In the genomic region with DNA sequence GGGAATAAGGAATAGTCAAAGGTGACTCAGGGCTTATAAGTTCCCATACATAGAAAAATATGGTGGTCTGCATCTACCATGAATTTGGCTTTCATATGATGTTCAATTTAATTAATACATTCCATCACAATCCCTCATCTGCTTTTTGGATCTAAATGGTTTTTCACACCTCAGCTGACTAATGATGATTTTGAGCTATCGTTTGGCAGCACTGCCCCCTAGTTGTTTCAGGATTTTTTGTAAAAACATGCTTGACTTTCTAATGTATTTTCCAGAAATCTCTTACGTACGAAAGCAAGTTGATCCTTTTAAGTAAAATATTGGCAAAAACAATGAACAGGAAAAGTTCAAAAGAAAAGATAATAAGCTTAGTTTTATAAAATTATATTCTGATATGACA, we compare ENCODE assay signal across 10 cellular contexts.
DNase-seq lines count a peak whose midpoint lies in the region; ATAC-seq, FAIRE-seq and TF ChIP-seq lines count a peak whose summit lies in the region.
"Had no signal": no experiment of that assay in that cellular context is flagged by ENCODE, and none has a peak within 500 bp of the region (broad histone marks: within the 10 kb centered on the region; RNA-seq: fewer than 3 reads in every experiment).

No MANE protein-coding gene starts in this region.

- peak; percentile 48 for TF ChIP-seq CTCF in GM10248 (IDR thresholded peaks at IDR 0.05; ENCODE audit: control extremely low read depth, extremely low read depth, low read depth, missing control alignments)

- H4K20me1 ChIP-seq in Karpas-422 (ENCODE audit: insufficient read depth, low read depth, low read length), result no peaks in the 10 kb centered on the region

- H2AFZ ChIP-seq in Karpas-422 (ENCODE audit: low read length), result no peak overlapping the region
- H2AFZ ChIP-seq: parathyroid adenoma had no signal

- H3K4me1 ChIP-seq in Karpas-422 (ENCODE audit: low read length) (peaks cover 4% of the 10 kb centered on the region), adipocyte (ENCODE audit: control insufficient read depth, insufficient read depth, low read length) (no peaks in the 10 kb centered on the region)
- H3K4me1 ChIP-seq: parathyroid adenoma had no signal

- H3K9me3 Mint-ChIP-seq in activated CD8-positive, alpha-beta memory T cell treated with anti-CD3 and anti-CD28 coated beads, Interleukin-2, amount 10 ng/mL, durations not matched to agents 7 days and 5 days (ENCODE audit: low read depth), result peaks cover 2% of the 10 kb centered on the region

- H3K79me2 ChIP-seq in Karpas-422 (ENCODE audit: low read length), result no peaks in the 10 kb centered on the region
- H3K79me2 ChIP-seq: parathyroid adenoma had no signal

- H3K4me2 ChIP-seq in Karpas-422 (ENCODE audit: low read depth, low read length, poor library complexity, severe bottlenecking), result no peak overlapping the region

- H3K9me3 ChIP-seq in Karpas-422 (ENCODE audit: low read length), result no peaks in the 10 kb centered on the region
- H3K9me3 ChIP-seq in adipocyte (ENCODE audit: control insufficient read depth, low read length), result no peaks in the 10 kb centered on the region

- no peak overlapping the region for H3K27ac Mint-ChIP-seq in activated CD8-positive, alpha-beta memory T cell treated with anti-CD3 and anti-CD28 coated beads, Interleukin-2, amount 10 ng/mL, durations not matched to agents 7 days and 5 days

- no peak overlapping the region for H3K4me3 Mint-ChIP-seq in activated CD8-positive, alpha-beta memory T cell treated with anti-CD3 and anti-CD28 coated beads, Interleukin-2, amount 10 ng/mL, durations not matched to agents 7 days and 5 days

- H3K9ac ChIP-seq in Karpas-422 (ENCODE audit: low read length) (no peak overlapping the region), adipocyte (ENCODE audit: low read length) (no peak overlapping the region)
- H3K9ac ChIP-seq: parathyroid adenoma had no signal

- H3K9me2 ChIP-seq in Karpas-422 (replicated peaks; ENCODE audit: insufficient read depth, low read length), result no peaks in the 10 kb centered on the region

- H3K36me3 ChIP-seq in Karpas-422 (ENCODE audit: insufficient read depth, low read length), result no peaks in the 10 kb centered on the region
- no peaks in the 10 kb centered on the region for H3K36me3 ChIP-seq in adipocyte (ENCODE audit: control insufficient read depth, insufficient read depth, low read length, severe bottlenecking)

- no peaks in the 10 kb centered on the region for H3K4me1 Mint-ChIP-seq in activated CD8-positive, alpha-beta memory T cell treated with anti-CD3 and anti-CD28 coated beads, Interleukin-2, amount 10 ng/mL, durations not matched to agents 7 days and 5 days

- H3K4me3 ChIP-seq in Karpas-422 (ENCODE audit: low read length), result no peak overlapping the region
- H3K4me3 ChIP-seq in adipocyte (ENCODE audit: low read length), result no peak overlapping the region

- H3K36me3 Mint-ChIP-seq in activated CD8-positive, alpha-beta memory T cell treated with anti-CD3 and anti-CD28 coated beads, Interleukin-2, amount 10 ng/mL, durations not matched to agents 7 days and 5 days, result no peaks in the 10 kb centered on the region

- DNase-seq in GM10248 (ENCODE audit: extremely low spot score) (no peak), Karpas-422 (peak; percentile 65), adipocyte (ENCODE audit: low read depth) (peak; percentile 13), medulla oblongata (ENCODE audit: extremely low spot score) (peak; percentile 30), NCI-H526 (lab: John Stamatoyannopoulos, UW) (no peak), HTR-8/SVneo (ENCODE audit: insufficient read length, low spot score) (no peak), SW480 (ENCODE audit: low spot score) (no peak)
- DNase-seq in activated CD8-positive, alpha-beta memory T cell treated with anti-CD3 and anti-CD28 coated beads, Interleukin-2, amount 10 ng/mL, durations not matched to agents 7 days and 5 days, result no peak
- DNase-seq: activated naive CD4-positive, alpha-beta T cell treated with Interleukin-2 at 50 U/mL for 16 hours had no signal

- CTCF ChIA-PET in GM10248 (lab: Yijun Ruan, JAX), result interaction anchor here (0.8 to 1.3 kb wide), 4 partner anchors 8 to 503 kb away, joined by 3 to 7 read pairs (median 5); no protein-coding TSS in a partner anchor
- CTCF ChIA-PET in activated CD8-positive, alpha-beta memory T cell treated with anti-CD3 and anti-CD28 coated beads, Interleukin-2, amount 10 ng/mL, durations not matched to agents 7 days and 5 days (lab: Charles Lee), result no interaction called here

- no peak overlapping the region for H3K27ac ChIP-seq in Karpas-422 (ENCODE audit: low read length)
- H3K27ac ChIP-seq: parathyroid adenoma had no signal

- no peak for FAIRE-seq in HTR-8/SVneo (lab: Jason Lieb, UNC)

- ATAC-seq in activated CD8-positive, alpha-beta memory T cell treated with anti-CD3 and anti-CD28 coated beads, Interleukin-2, amount 10 ng/mL, durations not matched to agents 7 days and 5 days, result no peak

- H3K27me3 ChIP-seq in Karpas-422 (ENCODE audit: low read length) (no peaks in the 10 kb centered on the region), adipocyte (replicated peaks; ENCODE audit: control insufficient read depth, insufficient read depth, low read length) (no peaks in the 10 kb centered on the region)

- no peaks in the 10 kb centered on the region for H3K27me3 Mint-ChIP-seq in activated CD8-positive, alpha-beta memory T cell treated with anti-CD3 and anti-CD28 coated beads, Interleukin-2, amount 10 ng/mL, durations not matched to agents 7 days and 5 days

- POLR2A ChIA-PET in GM10248 (lab: Yijun Ruan, JAX), result no interaction called here

Comparison
In these comparisons a context has a peak if more than half of its experiments do, and no peak if none do; other contexts are left out.
1. DNase-seq: peak in Karpas-422 (single experiment), adipocyte (single experiment) and medulla oblongata (single experiment); none in GM10248 (single experiment), NCI-H526 (0 of 2), HTR-8/SVneo (single experiment), activated CD8-positive, alpha-beta memory T cell treated with anti-CD3 and anti-CD28 coated beads, Interleukin-2, amount 10 ng/mL, durations not matched to agents 7 days and 5 days (single experiment) and SW480 (single experiment).